ENCODE assay signal across 8 cellular contexts in the genomic region with DNA sequence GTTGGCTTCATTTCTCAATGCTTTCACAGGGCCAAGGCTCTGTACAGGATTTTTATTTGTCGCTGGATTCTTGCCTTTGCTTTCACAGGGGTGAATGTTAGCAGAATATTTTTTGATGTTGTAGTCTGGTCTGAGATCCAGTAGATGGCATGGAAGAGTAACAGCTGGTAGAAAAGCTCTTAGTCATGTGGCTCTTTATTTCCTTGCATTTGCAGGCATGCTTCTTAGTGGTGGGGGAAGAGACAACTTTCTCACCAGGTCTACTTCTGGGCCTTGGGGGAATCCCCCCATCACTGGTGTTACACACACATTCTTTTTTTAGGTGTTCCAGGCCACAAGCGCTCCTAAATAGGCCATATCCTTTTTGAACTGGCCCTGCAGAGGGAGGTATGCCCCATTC. TPM values are rescaled to one million over a fixed set of nuclear protein-coding genes. Genes with fewer than 3 reads are reported as not detected.
DNase-seq lines count a peak whose midpoint lies in the region; ATAC-seq and TF ChIP-seq lines count a peak whose summit lies in the region.

No MANE protein-coding gene starts in this region.

- H3K27ac ChIP-seq in colonic mucosa, result no peak overlapping the region

- H3K4me3 ChIP-seq in GM06990 (replicated peaks; ENCODE audit: low read depth, low read length) (no peak overlapping the region), H7 (ENCODE audit: insufficient read depth, low read depth, low read length) (no peak overlapping the region), colonic mucosa (no peak overlapping the region)

- no peaks in the 10 kb centered on the region for H3K4me1 ChIP-seq in colonic mucosa

- H3K36me3 ChIP-seq in GM06990 (ENCODE audit: control insufficient read depth, insufficient read depth, low read length) (no peaks in the 10 kb centered on the region), H7 (replicated peaks; ENCODE audit: control insufficient read depth, insufficient read depth, low read length) (no peaks in the 10 kb centered on the region), colonic mucosa (no peaks in the 10 kb centered on the region)

- H3K9me3 ChIP-seq in colonic mucosa, result no peaks in the 10 kb centered on the region

- DNase-seq in GM06990 (ENCODE audit: extremely low read depth, insufficient read length) (no peak), H7 (peak; percentile 7), NOMO-1 treated with dmso at 0.1 percent for 144 hours (lab: John Stamatoyannopoulos, UW; ENCODE audit: unreplicated experiment) (peak; percentile 12), iPS-NIHi11 (ENCODE audit: low spot score) (peak; percentile 31), colonic mucosa (no peak), Right ventricle myocardium superior (no peak), ureter (ENCODE audit: low spot score) (no peak)

- no peaks in the 10 kb centered on the region for H3K27me3 ChIP-seq in GM06990 (replicated peaks; ENCODE audit: control insufficient read depth, insufficient read depth, low read length)
- no peaks in the 10 kb centered on the region for H3K27me3 ChIP-seq in H7 (ENCODE audit: control insufficient read depth, insufficient read depth, low read length)
- no peaks in the 10 kb centered on the region for H3K27me3 ChIP-seq in colonic mucosa

- ATAC-seq in HG03196 (IDR thresholded peaks at IDR 0.05; ENCODE audit: unreplicated experiment), result no peak
- ATAC-seq in Right ventricle myocardium superior (ENCODE audit: poor library complexity), result no peak

- intact Hi-C loops in colonic mucosa (cut with DNase I), result no loop called here
- intact Hi-C loops in Right ventricle myocardium superior (cut with DNase I), result no loop called here

- no peak overlapping the region for H3K9ac ChIP-seq in colonic mucosa (ENCODE audit: low read depth in 2 of 2, low read length in 2 of 2)

- TF ChIP-seq CTCF in GM06990 (IDR thresholded peaks at IDR 0.05; ENCODE audit: insufficient read depth, low read length, poor library complexity, severe bottlenecking) (peak; percentile 25), colonic mucosa (IDR thresholded peaks at IDR 0.05) (no peak)

RNA-seq across cellular contexts. Expression of a gene that starts 58.2 kb away (rescaled TPM):
- not detected in 2 replicates for total RNA-seq in H7 (2014; rRNA removed; shearing (Covaris generic))
- total RNA-seq in colonic mucosa (under 1 TPM in 1 of 2 donors, not detected in 1; 0.56 TPM), Right ventricle myocardium superior (0.75 TPM), ureter (4.4 TPM)

Comparison
In these comparisons a context has a peak if more than half of its experiments do, and no peak if none do; other contexts are left out.
1. DNase-seq: peak in H7 (single experiment), NOMO-1 treated with dmso at 0.1 percent for 144 hours (single experiment) and iPS-NIHi11 (single experiment); none in GM06990 (single experiment), colonic mucosa (single experiment), Right ventricle myocardium superior (single experiment) and ureter (single experiment).